Comparison of ENCODE assay signal across 8 cellular contexts in genomic region chr6:26020983-26021349, GRCh38. TPM values are rescaled to one million over a fixed set of nuclear protein-coding genes. Genes with fewer than 3 reads are reported as not detected.
DNase-seq lines count a peak whose midpoint lies in the region; ATAC-seq lines count a peak whose summit lies in the region.

No MANE protein-coding gene starts in this region.

- H3K36me3 ChIP-seq in BLaER1: no peaks in the 10 kb centered on the region
- no peaks in the 10 kb centered on the region for H3K36me3 ChIP-seq in subcutaneous abdominal adipose tissue (ENCODE audit: control insufficient read depth in 5 of 5, insufficient read depth in 5 of 5, low read length in 5 of 5)

- ATAC-seq in GM19452 (IDR thresholded peaks at IDR 0.05; ENCODE audit: unreplicated experiment): peak; percentile 6
- ATAC-seq in effector memory CD8-positive, alpha-beta T cell (replicated peaks): no peak

- H4K20me1 ChIP-seq in BLaER1: no peaks in the 10 kb centered on the region

- H3K4me1 ChIP-seq in BLaER1 (peaks cover 21% of the 10 kb centered on the region), subcutaneous abdominal adipose tissue (ENCODE audit: control insufficient read depth in 5 of 5, insufficient read depth in 5 of 5, low read length in 5 of 5) (peaks cover 0 to 53% (median 41%) of the 10 kb centered on the region in 5 donors)

- H3K9me3 Mint-ChIP-seq in activated CD4-positive, alpha-beta T cell treated with anti-CD3 and anti-CD28 coated beads, Interleukin-2, amount 10 ng/mL, durations not matched to agents 24 days and 14 days: no peaks in the 10 kb centered on the region
- no peaks in the 10 kb centered on the region for H3K9me3 Mint-ChIP-seq in effector memory CD8-positive, alpha-beta T cell

- H3K27ac ChIP-seq in BLaER1 (peak overlapping the region; percentile 96), subcutaneous abdominal adipose tissue (ENCODE audit: low read depth, low read length) (peak overlapping the region; percentile 96)

- peak; percentile 77 for DNase-seq in HT1080 (ENCODE audit: low read depth)
- peak; percentile 87 for DNase-seq in activated CD4-positive, alpha-beta T cell treated with anti-CD3 and anti-CD28 coated beads, Interleukin-2, amount 10 ng/mL, durations not matched to agents 24 days and 14 days
- peak; percentile 34 to 54 (median 39) for DNase-seq in effector memory CD8-positive, alpha-beta T cell
- peak; percentile 71 for DNase-seq in midbrain (lab: John Stamatoyannopoulos, UW)
- DNase-seq in OCI-M1 (lab: John Stamatoyannopoulos, UW): no peak

- peak overlapping the region; percentile 100 for H3K27ac Mint-ChIP-seq in activated CD4-positive, alpha-beta T cell treated with anti-CD3 and anti-CD28 coated beads, Interleukin-2, amount 10 ng/mL, durations not matched to agents 24 days and 14 days
- H3K27ac Mint-ChIP-seq in effector memory CD8-positive, alpha-beta T cell: peak overlapping the region; percentile 98 to 99

- H3K4me3 ChIP-seq in BLaER1 (peak overlapping the region; percentile 81), subcutaneous abdominal adipose tissue (ENCODE audit: low read depth in 1 of 5, low read length in 5 of 5) (peak overlapping the region; percentile 73 to 93 (median 84))

- H3K4me2 ChIP-seq in BLaER1: peak overlapping the region; percentile 97

- intact Hi-C loops in activated CD4-positive, alpha-beta T cell treated with anti-CD3 and anti-CD28 coated beads, Interleukin-2, amount 10 ng/mL, durations not matched to agents 24 days and 14 days (cut with micrococcal nuclease): loop anchor here (1.0 to 10.0 kb wide), 6 partner anchors 22 to 1814 kb away; partner anchors contain the start of genes HMGN4 and RIPOR2

- H3K27me3 ChIP-seq in BLaER1 (no peaks in the 10 kb centered on the region), subcutaneous abdominal adipose tissue (ENCODE audit: control insufficient read depth in 5 of 5, insufficient read depth in 4 of 5, low read length in 5 of 5) (no peaks in the 10 kb centered on the region)

- H3K9ac ChIP-seq in BLaER1: peak overlapping the region; percentile 97
- H3K9ac ChIP-seq in subcutaneous abdominal adipose tissue (ENCODE audit: low read length in 5 of 5): peak overlapping the region; percentile 22 to 85 (median 65)

- peaks cover 40% of the 10 kb centered on the region for H3K4me1 Mint-ChIP-seq in activated CD4-positive, alpha-beta T cell treated with anti-CD3 and anti-CD28 coated beads, Interleukin-2, amount 10 ng/mL, durations not matched to agents 24 days and 14 days
- peaks cover 21 to 23% of the 10 kb centered on the region in 2 donors for H3K4me1 Mint-ChIP-seq in effector memory CD8-positive, alpha-beta T cell (ENCODE audit: low read depth in 2 of 2)

- H3K27me3 Mint-ChIP-seq in activated CD4-positive, alpha-beta T cell treated with anti-CD3 and anti-CD28 coated beads, Interleukin-2, amount 10 ng/mL, durations not matched to agents 24 days and 14 days: no peaks in the 10 kb centered on the region
- no peaks in the 10 kb centered on the region for H3K27me3 Mint-ChIP-seq in effector memory CD8-positive, alpha-beta T cell

- H3K4me3 Mint-ChIP-seq in activated CD4-positive, alpha-beta T cell treated with anti-CD3 and anti-CD28 coated beads, Interleukin-2, amount 10 ng/mL, durations not matched to agents 24 days and 14 days: peak overlapping the region; percentile 93
- peak overlapping the region; percentile 88 to 89 for H3K4me3 Mint-ChIP-seq in effector memory CD8-positive, alpha-beta T cell

- H3K9me3 ChIP-seq in BLaER1 (peaks cover 30% of the 10 kb centered on the region), subcutaneous abdominal adipose tissue (ENCODE audit: control insufficient read depth in 5 of 5, low read length in 5 of 5) (no peaks in the 10 kb centered on the region)

- peaks cover 2% of the 10 kb centered on the region for H3K36me3 Mint-ChIP-seq in activated CD4-positive, alpha-beta T cell treated with anti-CD3 and anti-CD28 coated beads, Interleukin-2, amount 10 ng/mL, durations not matched to agents 24 days and 14 days (ENCODE audit: low read depth)
- H3K36me3 Mint-ChIP-seq in effector memory CD8-positive, alpha-beta T cell (ENCODE audit: insufficient read depth): peaks cover 42% of the 10 kb centered on the region

RNA-seq across cellular contexts. Expression of gene TRIM38, which starts 58.4 kb away (rescaled TPM):
- 3.8 and 4.3 TPM in 2 replicates for total RNA-seq in HT1080 (2014; rRNA removed; shearing (Covaris generic))
- polyA plus RNA-seq in HT1080 (2015; cell fraction: cytosol; rRNA removed): 5.0 and 5.3 TPM in 2 replicates
- 12.6 and 13.7 TPM in 2 replicates for polyA plus RNA-seq in HT1080 (2015; cell fraction: nucleus; rRNA removed)
- total RNA-seq in activated CD4-positive, alpha-beta T cell treated with anti-CD3 and anti-CD28 coated beads, Interleukin-2, amount 10 ng/mL, durations not matched to agents 24 days and 14 days: 23.0 and 24.5 TPM in 2 replicates
